In genomic region chr7:35035511-35035921, GRCh38 we compare ENCODE assay signal across 10 cellular contexts. TPM values are rescaled to one million over a fixed set of nuclear protein-coding genes. Genes with fewer than 3 reads are reported as not detected.
DNase-seq lines count a peak whose midpoint lies in the region; ATAC-seq and TF ChIP-seq lines count a peak whose summit lies in the region.
"Had no signal": no experiment of that assay in that cellular context is flagged by ENCODE, and none has a peak within 500 bp of the region (broad histone marks: within the 10 kb centered on the region; RNA-seq: fewer than 3 reads in every experiment).

No MANE protein-coding gene starts in this region.

- peaks cover 27% of the 10 kb centered on the region for H3K4me1 Mint-ChIP-seq in activated CD8-positive, alpha-beta memory T cell treated with anti-CD3 and anti-CD28 coated beads, Interleukin-2, amount 10 ng/mL, durations not matched to agents 7 days and 5 days
- H3K4me1 Mint-ChIP-seq in activated naive CD8-positive, alpha-beta T cell treated with anti-CD3 and anti-CD28 coated beads for 36 hours, result peaks cover 20% of the 10 kb centered on the region
- H3K4me1 Mint-ChIP-seq in immature natural killer cell, result peaks cover 22 to 33% of the 10 kb centered on the region in 2 donors

- no peak for ATAC-seq in activated CD8-positive, alpha-beta memory T cell treated with anti-CD3 and anti-CD28 coated beads, Interleukin-2, amount 10 ng/mL, durations not matched to agents 7 days and 5 days
- ATAC-seq in HG02610 (IDR thresholded peaks at IDR 0.05; ENCODE audit: unreplicated experiment), result peak; percentile 14

- peak overlapping the region; percentile 93 for H3K4me3 Mint-ChIP-seq in activated CD8-positive, alpha-beta memory T cell treated with anti-CD3 and anti-CD28 coated beads, Interleukin-2, amount 10 ng/mL, durations not matched to agents 7 days and 5 days
- peak overlapping the region; percentile 97 for H3K4me3 Mint-ChIP-seq in activated naive CD8-positive, alpha-beta T cell treated with anti-CD3 and anti-CD28 coated beads for 36 hours
- H3K4me3 Mint-ChIP-seq in immature natural killer cell, result peak overlapping the region; percentile 91 to 96 (median 94)

- H3K27me3 ChIP-seq in transverse colon, result no peaks in the 10 kb centered on the region
- H3K27me3 ChIP-seq: upper lobe of left lung had no signal

- H3K36me3 ChIP-seq in transverse colon, result no peaks in the 10 kb centered on the region
- H3K36me3 ChIP-seq: upper lobe of left lung had no signal

- 35 to 42% methylated on average over 2 to 4 of the region's 4 CpGs for WGBS in transverse colon (ENCODE audit: low coverage in 1 of 2), 2 donors

- H3K36me3 Mint-ChIP-seq in activated CD8-positive, alpha-beta memory T cell treated with anti-CD3 and anti-CD28 coated beads, Interleukin-2, amount 10 ng/mL, durations not matched to agents 7 days and 5 days, result no peaks in the 10 kb centered on the region
- no peaks in the 10 kb centered on the region for H3K36me3 Mint-ChIP-seq in activated naive CD8-positive, alpha-beta T cell treated with anti-CD3 and anti-CD28 coated beads for 36 hours
- no peaks in the 10 kb centered on the region for H3K36me3 Mint-ChIP-seq in immature natural killer cell

- peak overlapping the region; percentile 81 for H3K27ac Mint-ChIP-seq in activated CD8-positive, alpha-beta memory T cell treated with anti-CD3 and anti-CD28 coated beads, Interleukin-2, amount 10 ng/mL, durations not matched to agents 7 days and 5 days
- no peak overlapping the region for H3K27ac Mint-ChIP-seq in activated naive CD8-positive, alpha-beta T cell treated with anti-CD3 and anti-CD28 coated beads for 36 hours
- H3K27ac Mint-ChIP-seq in immature natural killer cell, result peak overlapping the region; percentile 17 to 93 (median 84)

- peak overlapping the region in 2 of 4 donors; percentile 93 to 96 for H3K27ac ChIP-seq in transverse colon

- no peaks in the 10 kb centered on the region for H3K27me3 Mint-ChIP-seq in activated CD8-positive, alpha-beta memory T cell treated with anti-CD3 and anti-CD28 coated beads, Interleukin-2, amount 10 ng/mL, durations not matched to agents 7 days and 5 days
- H3K27me3 Mint-ChIP-seq in activated naive CD8-positive, alpha-beta T cell treated with anti-CD3 and anti-CD28 coated beads for 36 hours, result no peaks in the 10 kb centered on the region
- peaks cover 2 to 13% (median 9%) of the 10 kb centered on the region in 3 donors for H3K27me3 Mint-ChIP-seq in immature natural killer cell (ENCODE audit: low read depth in 3 of 3)
- H3K27me3 Mint-ChIP-seq: dendritic cell treated with granulocyte-macrophage colony-stimulating factor and Interleukin-4, amounts not matched to agents 40 ng/mL and 50 ng/mL, for 4 days had no signal

- no peak for TF ChIP-seq POLR2A in transverse colon (IDR thresholded peaks at IDR 0.05)

- no peaks in the 10 kb centered on the region for H3K9me3 ChIP-seq in transverse colon
- H3K9me3 ChIP-seq: upper lobe of left lung had no signal

- peaks cover 14 to 36% (median 19%) of the 10 kb centered on the region in 4 donors for H3K4me1 ChIP-seq in transverse colon

- peak in 1 of 5 experiments; percentile 2 for TF ChIP-seq CTCF in transverse colon (IDR thresholded peaks at IDR 0.05)

- H3K4me3 ChIP-seq in transverse colon, result peak overlapping the region in 1 of 4 donors; percentile 70

- in situ Hi-C loops in transverse colon (cut with MboI; ENCODE audit: low pct_ligation_motif_present in 1 of 4, low pct_unique_long_range_greater_than_20kb in 1 of 4, low sequenced_read_pairs in 3 of 4), result no loop called here

- no peak for TF ChIP-seq EP300 in transverse colon (IDR thresholded peaks at IDR 0.05; ENCODE audit: low read depth)

- DNase-seq in activated CD8-positive, alpha-beta memory T cell treated with anti-CD3 and anti-CD28 coated beads, Interleukin-2, amount 10 ng/mL, durations not matched to agents 7 days and 5 days, result peak; percentile 66
- DNase-seq in activated CD8-positive, alpha-beta memory T cell treated with anti-CD3 and anti-CD28 coated beads, Interleukin-2, amount 50 U/mL, for 4 hours, result no peak
- DNase-seq in NCI-H526 treated with DMSO at 0.1 percent for 48 hours (lab: John Stamatoyannopoulos, UW) (peak; percentile 88), immature natural killer cell (peak in 1 of 3 donors; percentile 5), transverse colon (peak; percentile 28), ecto neural progenitor cell (ENCODE audit: low spot score) (no peak)
- DNase-seq in activated naive CD8-positive, alpha-beta T cell treated with anti-CD3 and anti-CD28 coated beads for 36 hours, result no peak

- H3K9me3 Mint-ChIP-seq in activated CD8-positive, alpha-beta memory T cell treated with anti-CD3 and anti-CD28 coated beads, Interleukin-2, amount 10 ng/mL, durations not matched to agents 7 days and 5 days (ENCODE audit: low read depth), result no peaks in the 10 kb centered on the region
- no peaks in the 10 kb centered on the region for H3K9me3 Mint-ChIP-seq in activated naive CD8-positive, alpha-beta T cell treated with anti-CD3 and anti-CD28 coated beads for 36 hours
- no peaks in the 10 kb centered on the region for H3K9me3 Mint-ChIP-seq in immature natural killer cell
- H3K9me3 Mint-ChIP-seq: dendritic cell treated with granulocyte-macrophage colony-stimulating factor and Interleukin-4, amounts not matched to agents 40 ng/mL and 50 ng/mL, for 4 days had no signal

- intact Hi-C loops in transverse colon (cut with DNase I; ENCODE audit: low total_unique reads), result no loop called here

- CTCF ChIA-PET in activated CD8-positive, alpha-beta memory T cell treated with anti-CD3 and anti-CD28 coated beads, Interleukin-2, amount 10 ng/mL, durations not matched to agents 7 days and 5 days (lab: Charles Lee), result interaction anchor here (0.6 to 0.9 kb wide), 3 partner anchors 66 to 305 kb away, joined by 3 to 5 read pairs (median 3); no protein-coding TSS in a partner anchor

RNA-seq across cellular contexts. Expression of gene DPY19L1, which starts 1.8 kb away (rescaled TPM):
- 10 to 100 TPM; 16.0 to 21.1 TPM for total RNA-seq in activated CD8-positive, alpha-beta memory T cell treated with anti-CD3 and anti-CD28 coated beads, Interleukin-2, amount 10 ng/mL, durations not matched to agents 7 days and 5 days
- 1 to 10 TPM; 5.3 to 6.3 TPM for total RNA-seq in activated naive CD8-positive, alpha-beta T cell treated with anti-CD3 and anti-CD28 coated beads for 36 hours
- polyA plus RNA-seq in immature natural killer cell, result 1 to 10 TPM; 1.6 to 2.5 (median 1.8) TPM
- total RNA-seq in transverse colon, result 10 to 100 TPM in 3 of 4 donors, 1 to 10 TPM in 1; 1.6 to 14.7 (median 12.0) TPM

Comparison
In these comparisons a context has a peak if more than half of its experiments do, and no peak if none do; other contexts are left out.
1. DNase-seq: peak in activated CD8-positive, alpha-beta memory T cell treated with anti-CD3 and anti-CD28 coated beads, Interleukin-2, amount 10 ng/mL, durations not matched to agents 7 days and 5 days (single experiment), NCI-H526 treated with DMSO at 0.1 percent for 48 hours (single experiment) and transverse colon (single experiment); none in activated CD8-positive, alpha-beta memory T cell treated with anti-CD3 and anti-CD28 coated beads, Interleukin-2, amount 50 U/mL, for 4 hours (single experiment), activated naive CD8-positive, alpha-beta T cell treated with anti-CD3 and anti-CD28 coated beads for 36 hours (single experiment) and ecto neural progenitor cell (single experiment).
2. Peak in every context shown above with its lines, with median percentiles within 50 percentile points of each other: H3K4me3 Mint-ChIP-seq.